ENCODE assay signal across 9 cellular contexts in the genomic region with DNA sequence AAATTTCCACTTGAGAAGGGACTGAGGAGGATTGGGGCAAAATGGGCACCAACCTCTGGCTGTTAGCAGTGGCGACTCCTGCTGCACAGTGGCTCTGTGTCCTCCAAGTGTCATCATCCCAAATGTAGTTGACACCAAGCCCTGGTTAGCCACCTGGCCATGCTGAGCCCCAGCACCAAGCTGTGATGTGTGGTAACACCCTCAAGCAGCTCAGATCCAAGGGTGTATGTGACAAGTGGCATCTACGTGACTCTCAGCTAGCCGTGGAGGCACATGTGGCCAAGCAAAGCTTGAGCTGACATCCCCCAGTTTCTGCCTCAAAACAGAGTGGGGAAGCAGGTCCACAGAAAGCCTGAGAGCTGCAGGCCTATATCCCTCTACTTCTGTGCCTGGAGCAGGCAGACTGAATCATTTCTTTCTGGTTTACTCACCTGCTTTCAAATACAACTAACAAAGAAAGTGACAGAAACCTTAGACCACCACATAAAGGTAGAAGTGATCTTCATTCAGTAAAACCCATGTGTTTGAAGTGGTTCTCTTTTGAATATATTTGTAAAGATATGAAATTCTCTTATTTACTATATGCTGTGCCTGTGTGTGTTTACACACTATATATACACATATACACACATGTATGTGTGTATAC. TPM values are rescaled to one million over a fixed set of nuclear protein-coding genes. Genes with fewer than 3 reads are reported as not detected.
A peak's percentile ranks its signal among the peaks of the same experiment; 100 is the strongest.
DNase-seq lines count a peak whose midpoint lies in the region; ATAC-seq, FAIRE-seq and TF ChIP-seq lines count a peak whose summit lies in the region.
"Had no signal": no experiment of that assay in that cellular context is flagged by ENCODE, and none has a peak within 500 bp of the region (broad histone marks: within the 10 kb centered on the region; RNA-seq: fewer than 3 reads in every experiment).

No MANE protein-coding gene starts in this region.

- no peak overlapping the region for H2BK15ac ChIP-seq in neuronal stem cell (ENCODE audit: low read length)

- DNase-seq in C1 segment of cervical spinal cord (lab: John Stamatoyannopoulos, UW) (peak in 8 of 14 donors; percentile 22 to 48 (median 32)), ascending aorta (ENCODE audit: low spot score in 2 of 2) (peak in 1 of 2 donors; percentile 72), neuronal stem cell (ENCODE audit: low spot score) (no peak), pancreas (no peak), NCI-H1092 (lab: John Stamatoyannopoulos, UW) (no peak), ecto neural progenitor cell (ENCODE audit: low spot score) (no peak)
- DNase-seq in activated effector memory CD4-positive, alpha-beta T cell treated with Interleukin-2 at 50 U/mL for 16 hours, result no peak

- no peak overlapping the region for H2BK120ac ChIP-seq in neuronal stem cell (ENCODE audit: low read depth, low read length)

- TF ChIP-seq CTCF in ascending aorta (IDR thresholded peaks at IDR 0.05) (no peak), pancreas (IDR thresholded peaks at IDR 0.05) (no peak)

- H4K91ac ChIP-seq in neuronal stem cell (ENCODE audit: low read depth, low read length, poor library complexity), result no peak overlapping the region

- H4K8ac ChIP-seq in neuronal stem cell (ENCODE audit: low read depth, low read length), result no peak overlapping the region

- H3K14ac ChIP-seq in neuronal stem cell (ENCODE audit: low read length), result peak overlapping the region; percentile 87

- H3K18ac ChIP-seq in neuronal stem cell (ENCODE audit: low read length), result no peak overlapping the region

- H3K4me2 ChIP-seq in neuronal stem cell (ENCODE audit: insufficient read depth, low read length, poor library complexity, severe bottlenecking), result no peak overlapping the region

- H3K4ac ChIP-seq in neuronal stem cell (ENCODE audit: low read length), result no peak overlapping the region

- peak; percentile 37 for ATAC-seq in HG02759 (IDR thresholded peaks at IDR 0.05; ENCODE audit: unreplicated experiment)
- no peak for ATAC-seq in pancreas

- WGBS in neuronal stem cell (ENCODE audit: extremely low coverage in 2 of 2, insufficient read length in 2 of 2, insufficient replicate concordance in 1 of 2), 2 donors, result no CpG with 5 or more reads among the region's 3 CpGs
- 90 to 91% methylated on average over 3 of the region's 3 CpGs for WGBS in pancreas, 2 donors

- no peak overlapping the region for H3K9ac ChIP-seq in neuronal stem cell (ENCODE audit: low read depth, low read length, poor library complexity)

- H3K36me3 ChIP-seq in ascending aorta, result no peaks in the 10 kb centered on the region
- H3K36me3 ChIP-seq in neuronal stem cell (replicated peaks in 1 of 2; ENCODE audit: control insufficient read depth in 2 of 2, insufficient read depth in 2 of 2, low read length in 2 of 2), result peaks cover 0 to 2% of the 10 kb centered on the region in 2 donors
- H3K36me3 ChIP-seq in pancreas, result no peaks in the 10 kb centered on the region
- H3K36me3 ChIP-seq: brain microvascular endothelial cell had no signal

- H2BK12ac ChIP-seq in neuronal stem cell (ENCODE audit: low read length), result no peak overlapping the region

- H3K27me3 ChIP-seq in ascending aorta (no peaks in the 10 kb centered on the region), neuronal stem cell (ENCODE audit: control insufficient read depth in 3 of 3, insufficient read depth in 3 of 3, low read depth in 1 of 3, low read length in 3 of 3) (no peaks in the 10 kb centered on the region), pancreas (no peaks in the 10 kb centered on the region)
- H3K27me3 ChIP-seq: brain microvascular endothelial cell had no signal

- H2AFZ ChIP-seq in neuronal stem cell (ENCODE audit: low read length), result no peak overlapping the region

- peak overlapping the region; percentile 44 for H3K23ac ChIP-seq in neuronal stem cell (ENCODE audit: low read depth, low read length, poor library complexity)

- intact Hi-C loops in ascending aorta (cut with DNase I), result loop anchor here (2.0 kb wide), 2 partner anchors 39 to 45 kb away; a partner anchor contains a TSS
- intact Hi-C loops in pancreas (cut with DNase I), result no loop called here

- H3K9me3 ChIP-seq in ascending aorta, result no peaks in the 10 kb centered on the region
- peaks cover 0 to 2% of the 10 kb centered on the region in 2 donors for H3K9me3 ChIP-seq in neuronal stem cell (replicated peaks in 1 of 2; ENCODE audit: control insufficient read depth in 2 of 2, insufficient read depth in 1 of 2, low read depth in 1 of 2, low read length in 2 of 2)
- H3K9me3 ChIP-seq in pancreas, result no peaks in the 10 kb centered on the region

- peak overlapping the region; percentile 65 for H2AK5ac ChIP-seq in neuronal stem cell (ENCODE audit: low read depth, low read length)

- H2BK5ac ChIP-seq in neuronal stem cell (ENCODE audit: low read length), result no peak overlapping the region

- H3K27ac ChIP-seq in ascending aorta (peak overlapping the region; percentile 75 to 80), neuronal stem cell (replicated peaks; ENCODE audit: low read length) (no peak overlapping the region), pancreas (no peak overlapping the region)
- H3K27ac ChIP-seq: brain microvascular endothelial cell had no signal

- H3K79me1 ChIP-seq in neuronal stem cell (ENCODE audit: low read depth, low read length), result no peaks in the 10 kb centered on the region

- peak overlapping the region in 1 of 2 donors; percentile 56 for H3K4me3 ChIP-seq in ascending aorta
- no peak overlapping the region for H3K4me3 ChIP-seq in neuronal stem cell (ENCODE audit: low read length in 2 of 2)
- no peak overlapping the region for H3K4me3 ChIP-seq in pancreas

- FAIRE-seq in pancreas (lab: Jason Lieb, UNC), result no peak

- H3K4me1 ChIP-seq in ascending aorta (peaks cover 0 to 24% of the 10 kb centered on the region in 2 donors), neuronal stem cell (ENCODE audit: control insufficient read depth in 2 of 2, insufficient read depth in 1 of 2, low read depth in 1 of 2, low read length in 2 of 2) (peaks cover 4 to 23% of the 10 kb centered on the region in 2 donors), pancreas (peaks cover 0 to 22% (median 3%) of the 10 kb centered on the region in 3 donors)

RNA-seq across cellular contexts. Expression of a gene that starts 40.0 kb away (rescaled TPM):
- total RNA-seq in ascending aorta (171 TPM), pancreas (10 to 100 TPM; 34.8 to 74.1 (median 45.1) TPM)
- 24.4 TPM for polyA plus RNA-seq in neuronal stem cell (2013, experiment 1 of 2)
- polyA plus RNA-seq in neuronal stem cell (2013, experiment 2 of 2), result 26.0 TPM
- polyA plus RNA-seq in pancreas, result 10 to 100 TPM; 13.4 to 17.8 TPM

Comparison
In these comparisons a context has a peak if more than half of its experiments do, and no peak if none do; other contexts are left out.
1. DNase-seq: peak in C1 segment of cervical spinal cord (8 of 14); none in neuronal stem cell (single experiment), pancreas (0 of 6), NCI-H1092 (single experiment), activated effector memory CD4-positive, alpha-beta T cell treated with Interleukin-2 at 50 U/mL for 16 hours (single experiment) and ecto neural progenitor cell (single experiment).
2. H3K27ac ChIP-seq: peak in ascending aorta (2 of 2); none in neuronal stem cell (single experiment) and pancreas (0 of 4).